Comparison of ENCODE assay signal across 27 cellular contexts in the genomic region with DNA sequence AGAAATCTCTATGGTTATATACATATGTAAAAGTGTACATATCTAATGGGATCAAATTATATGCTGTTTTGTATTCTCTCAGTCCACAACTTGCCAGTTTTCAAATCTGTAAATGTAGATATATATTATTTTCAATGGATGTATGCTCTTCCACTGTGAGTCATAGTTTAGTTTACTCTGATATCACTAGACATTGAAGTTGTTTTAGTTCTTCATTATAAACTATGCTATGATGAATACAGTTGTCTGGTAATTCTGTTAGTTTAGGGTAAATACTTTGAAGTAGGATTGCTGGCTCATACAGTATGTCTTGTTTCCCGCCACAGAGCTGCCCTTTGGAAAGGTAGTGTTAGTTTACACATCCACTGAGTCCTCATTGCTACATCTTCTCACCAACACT.
"Had no signal": no experiment of that assay in that cellular context is flagged by ENCODE, and none has a peak within 500 bp of the region (broad histone marks: within the 10 kb centered on the region; RNA-seq: fewer than 3 reads in every experiment).

No MANE protein-coding gene starts in this region.

- H3K36me3 ChIP-seq: left ventricle myocardium inferior, pancreas, prostate gland, stomach, thyroid gland, transverse colon, upper lobe of right lung, uterus had no signal

- H3K4me3 ChIP-seq: left ventricle myocardium inferior, lung, mucosa of descending colon, pancreas, prostate gland, skin epidermis, stomach, testis, thyroid gland, transverse colon, upper lobe of right lung, uterus had no signal

- H3K9me3 Mint-ChIP-seq: natural killer cell treated with Interleukin-12 subunit alpha and Interleukin-12 subunit beta and Interleukin-15 and Interleukin-18, amount 100 ng/mL, for 72 hours had no signal

- H3K9me3 ChIP-seq: mucosa of descending colon, pancreas, prostate gland, stomach, testis, thyroid gland, transverse colon, upper lobe of right lung, uterus had no signal

- H3K27ac ChIP-seq: left ventricle myocardium inferior, pancreas, prostate gland, skin epidermis, stomach, testis, thyroid gland, transverse colon, upper lobe of right lung, uterus had no signal

- H3K27ac Mint-ChIP-seq: naive thymus-derived CD4-positive, alpha-beta T cell; natural killer cell treated with Interleukin-12 subunit alpha and Interleukin-12 subunit beta and Interleukin-15 and Interleukin-18, amount 100 ng/mL, for 72 hours; stimulated activated naive B cell treated with anti-CD40 and anti-IgM and Interleukin-4, amounts not matched to agents 10 μg/mL and 1 μg/mL and 100 μg/mL, for 72 hours had no signal

- H3K36me3 Mint-ChIP-seq: natural killer cell treated with Interleukin-12 subunit alpha and Interleukin-12 subunit beta and Interleukin-15 and Interleukin-18, amount 100 ng/mL, for 72 hours had no signal

- H3K4me3 Mint-ChIP-seq: naive thymus-derived CD4-positive, alpha-beta T cell; natural killer cell treated with Interleukin-12 subunit alpha and Interleukin-12 subunit beta and Interleukin-15 and Interleukin-18, amount 100 ng/mL, for 72 hours; stimulated activated naive B cell treated with anti-CD40 and anti-IgM and Interleukin-4, amounts not matched to agents 10 μg/mL and 1 μg/mL and 100 μg/mL, for 72 hours had no signal

- H3K27me3 ChIP-seq: pancreas, stomach, testis, thyroid gland, upper lobe of right lung, uterus had no signal

- DNase-seq: hippocampal formation; kidney; left ventricle myocardium inferior; midbrain; mucosa of descending colon; naive thymus-derived CD4-positive, alpha-beta T cell; pancreas; posterior cingulate gyrus; retina; right cardiac atrium; stimulated activated CD4-positive, alpha-beta T cell treated with anti-CD3 and anti-CD28 coated beads, Interleukin-12 subunit alpha, Interleukin-12 subunit beta, amount 100 ng/mL, for 4 hours; stimulated activated CD4-positive, alpha-beta T cell treated with anti-CD3 and anti-CD28 coated beads, Interleukin-15, amount 100 ng/mL, for 24 hours; stimulated activated CD4-positive, alpha-beta T cell treated with anti-CD3 and anti-CD28 coated beads, Interleukin-2, amount 100 ng/mL, for 24 hours; stimulated activated CD4-positive, alpha-beta T cell treated with anti-CD3 and anti-CD28 coated beads, Interleukin-4, amount 100 ng/mL, for 1 hour; stimulated activated naive B cell treated with anti-CD40 and anti-IgM and Interleukin-4, amounts not matched to agents 10 μg/mL and 1 μg/mL and 100 μg/mL, for 72 hours; stimulated activated naive CD8-positive, alpha-beta T cell treated with anti-CD3 and anti-CD28 coated beads, Interleukin-15, Interleukin-2, amounts not matched to agents 100 U/mL and 50 U/mL, for 24 hours; stomach; testis; thyroid gland; transverse colon; upper lobe of right lung; uterus had no signal

- H3K4me1 ChIP-seq: left ventricle myocardium inferior, prostate gland, stomach, testis, thyroid gland, transverse colon, upper lobe of right lung, uterus had no signal

- ATAC-seq: mucosa of descending colon; naive thymus-derived CD4-positive, alpha-beta T cell; natural killer cell treated with Interleukin-12 subunit alpha and Interleukin-12 subunit beta and Interleukin-15 and Interleukin-18, amount 100 ng/mL, for 72 hours; right cardiac atrium; sciatic nerve; stimulated activated naive B cell treated with anti-CD40 and anti-IgM and Interleukin-4, amounts not matched to agents 10 μg/mL and 1 μg/mL and 100 μg/mL, for 72 hours; stimulated activated naive CD8-positive, alpha-beta T cell treated with anti-CD3 and anti-CD28 coated beads, Interleukin-15, Interleukin-2, amounts not matched to agents 100 U/mL and 50 U/mL, for 24 hours; upper lobe of right lung had no signal
